ENCODE assay signal across 13 cellular contexts in the genomic region with DNA sequence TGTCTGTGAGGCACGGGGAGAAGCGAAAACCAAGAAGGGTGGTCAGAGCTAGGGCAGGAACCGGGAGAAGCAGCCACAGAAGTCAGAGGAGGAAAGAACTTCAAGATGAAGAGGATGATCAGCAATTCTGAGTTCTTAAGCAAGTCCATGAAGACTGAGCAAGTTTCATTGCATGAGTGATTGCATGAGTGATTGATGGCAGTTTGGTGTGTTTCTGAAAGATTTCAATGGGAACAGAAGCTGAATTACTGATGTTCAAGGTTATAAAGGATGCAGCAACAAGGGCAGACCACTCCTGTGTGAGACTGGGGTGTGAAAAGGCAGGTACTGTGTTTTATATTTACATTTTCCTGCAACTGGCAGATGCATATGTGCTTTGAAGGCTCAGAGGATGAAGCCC. TPM values are rescaled to one million over a fixed set of nuclear protein-coding genes. Genes with fewer than 3 reads are reported as not detected.
DNase-seq lines count a peak whose midpoint lies in the region; TF ChIP-seq lines count a peak whose summit lies in the region.
"Had no signal": no experiment of that assay in that cellular context is flagged by ENCODE, and none has a peak within 500 bp of the region (broad histone marks: within the 10 kb centered on the region; RNA-seq: fewer than 3 reads in every experiment).

No MANE protein-coding gene starts in this region.

- H3K4me1 ChIP-seq in stomach smooth muscle (ENCODE audit: control insufficient read depth, insufficient read depth, low read length): peaks cover 34% of the 10 kb centered on the region

- H3K27me3 ChIP-seq in stomach smooth muscle (ENCODE audit: control insufficient read depth in 1 of 2, insufficient read depth in 2 of 2, low read length in 2 of 2): no peaks in the 10 kb centered on the region

- no peaks in the 10 kb centered on the region for H3K9me3 Mint-ChIP-seq in activated naive CD4-positive, alpha-beta T cell treated with anti-CD3 and anti-CD28 coated beads, Interleukin-2, amount 50 U/mL, for 24 hours
- peaks cover 10% of the 10 kb centered on the region for H3K9me3 Mint-ChIP-seq in mesothelial cell of epicardium
- H3K9me3 Mint-ChIP-seq: activated CD8-positive, alpha-beta T cell treated with anti-CD3 and anti-CD28 coated beads for 36 hours had no signal

- no peaks in the 10 kb centered on the region for H3K36me3 ChIP-seq in stomach smooth muscle (ENCODE audit: control insufficient read depth in 2 of 2, insufficient read depth in 2 of 2, low read length in 2 of 2)

- H3K27ac Mint-ChIP-seq in activated naive CD4-positive, alpha-beta T cell treated with anti-CD3 and anti-CD28 coated beads, Interleukin-2, amount 50 U/mL, for 24 hours: peak overlapping the region; percentile 31
- H3K27ac Mint-ChIP-seq in mesothelial cell of epicardium: peak overlapping the region; percentile 8
- H3K27ac Mint-ChIP-seq: activated CD8-positive, alpha-beta T cell treated with anti-CD3 and anti-CD28 coated beads for 36 hours had no signal

- no peak overlapping the region for H3K9ac ChIP-seq in stomach smooth muscle (ENCODE audit: low read length in 2 of 2)

- no peak for TF ChIP-seq CTCF in mesothelial cell of epicardium (IDR thresholded peaks at IDR 0.05; ENCODE audit: unreplicated experiment)

- H3K27ac ChIP-seq in caudate nucleus (ENCODE audit: low read depth, low read length) (peak overlapping the region; percentile 14), stomach smooth muscle (ENCODE audit: low read length) (peak overlapping the region; percentile 60)

- H3K4me3 ChIP-seq in stomach smooth muscle (ENCODE audit: low read length in 2 of 2): no peak overlapping the region
- H3K4me3 ChIP-seq: skin epidermis had no signal

- H3K4me3 Mint-ChIP-seq in activated naive CD4-positive, alpha-beta T cell treated with anti-CD3 and anti-CD28 coated beads, Interleukin-2, amount 50 U/mL, for 24 hours: peak overlapping the region; percentile 49
- H3K4me3 Mint-ChIP-seq in mesothelial cell of epicardium: no peak overlapping the region
- H3K4me3 Mint-ChIP-seq: activated CD8-positive, alpha-beta T cell treated with anti-CD3 and anti-CD28 coated beads for 36 hours had no signal

- no peaks in the 10 kb centered on the region for H3K27me3 Mint-ChIP-seq in activated naive CD4-positive, alpha-beta T cell treated with anti-CD3 and anti-CD28 coated beads, Interleukin-2, amount 50 U/mL, for 24 hours
- no peaks in the 10 kb centered on the region for H3K27me3 Mint-ChIP-seq in mesothelial cell of epicardium (ENCODE audit: low read depth)
- H3K27me3 Mint-ChIP-seq: activated CD8-positive, alpha-beta T cell treated with anti-CD3 and anti-CD28 coated beads for 36 hours had no signal

- H3K9me3 ChIP-seq in stomach smooth muscle (ENCODE audit: control insufficient read depth in 2 of 2, low read length in 2 of 2): no peaks in the 10 kb centered on the region

- H3K4me1 Mint-ChIP-seq in activated naive CD4-positive, alpha-beta T cell treated with anti-CD3 and anti-CD28 coated beads, Interleukin-2, amount 50 U/mL, for 24 hours: peaks cover 95% of the 10 kb centered on the region
- H3K4me1 Mint-ChIP-seq in mesothelial cell of epicardium: peaks cover 23% of the 10 kb centered on the region

- DNase-seq in activated naive CD4-positive, alpha-beta T cell treated with Interleukin-2 at 50 U/mL for 16 hours: no peak
- DNase-seq in caudate nucleus (lab: John Stamatoyannopoulos, UW): no peak
- DNase-seq in mesothelial cell of epicardium (ENCODE audit: low spot score in 2 of 2, unreplicated experiment in 2 of 2): no peak
- DNase-seq in H4 (ENCODE audit: low spot score): no peak
- no peak for DNase-seq in NOMO-1 (lab: John Stamatoyannopoulos, UW; ENCODE audit: unreplicated experiment in 2 of 2)
- no peak for DNase-seq in NCI-H2171 treated with DMSO at 0.1 percent for 48 hours (lab: John Stamatoyannopoulos, UW)
- DNase-seq: activated CD8-positive, alpha-beta T cell treated with anti-CD3 and anti-CD28 coated beads for 36 hours; central memory CD4-positive, alpha-beta T cell; NCI-H146; NCI-H526 treated with DMSO at 0.1 percent for 48 hours had no signal

- peaks cover 12% of the 10 kb centered on the region for H3K36me3 Mint-ChIP-seq in activated naive CD4-positive, alpha-beta T cell treated with anti-CD3 and anti-CD28 coated beads, Interleukin-2, amount 50 U/mL, for 24 hours
- H3K36me3 Mint-ChIP-seq in mesothelial cell of epicardium: peaks cover 14% of the 10 kb centered on the region

RNA-seq across cellular contexts. Expression of gene CCNY, which starts 35.4 kb away (rescaled TPM):
- total RNA-seq in mesothelial cell of epicardium: 66.5 to 75.4 TPM (median 68.9 TPM) in 3 replicates
- 25.1 and 37.6 TPM in 2 replicates for total RNA-seq in H4 (2014; rRNA removed; shearing (Covaris generic))
